ENCODE assay signal across 17 cellular contexts in the genomic region with DNA sequence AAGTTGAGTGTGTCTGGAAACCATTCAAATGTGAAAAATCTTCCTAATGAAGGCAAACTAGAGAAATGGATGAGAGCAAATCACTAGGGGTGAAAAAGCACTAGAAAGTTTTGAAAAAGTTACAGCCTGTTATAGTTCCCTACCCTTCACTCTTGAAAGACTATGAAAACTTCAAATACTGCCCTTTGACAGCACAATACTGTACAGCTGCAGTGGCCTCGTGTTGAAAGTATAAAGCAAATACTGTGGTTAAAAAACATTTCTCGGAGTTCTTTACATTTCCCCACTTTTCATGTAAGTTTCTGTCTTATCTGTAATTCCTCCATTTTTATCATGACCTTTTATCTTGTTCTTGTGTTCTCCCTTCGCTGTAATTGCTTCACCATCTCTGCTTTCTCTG.
"Had no signal": no experiment of that assay in that cellular context is flagged by ENCODE, and none has a peak within 500 bp of the region (broad histone marks: within the 10 kb centered on the region; RNA-seq: fewer than 3 reads in every experiment).

No MANE protein-coding gene starts in this region.

- H3K4me3 Mint-ChIP-seq: activated CD4-positive, alpha-beta T cell treated with anti-CD3 and anti-CD28 coated beads, Interleukin-2, amount 10 ng/mL, durations not matched to agents 24 days and 14 days; activated CD8-positive, alpha-beta T cell treated with anti-CD3 and anti-CD28 coated beads, Interleukin-2, amount 10 ng/mL, durations not matched to agents 7 days and 5 days; activated naive CD8-positive, alpha-beta T cell; type B pancreatic cell had no signal

- H3K27ac ChIP-seq: body of pancreas, ovary had no signal

- H3K36me3 ChIP-seq: ovary had no signal

- H3K36me3 Mint-ChIP-seq: type B pancreatic cell had no signal

- H3K4me1 ChIP-seq: body of pancreas had no signal

- DNase-seq: activated CD4-positive, alpha-beta T cell treated with anti-CD3 and anti-CD28 coated beads, Interleukin-2, amount 10 ng/mL, durations not matched to agents 24 days and 14 days; activated CD4-positive, CD25-positive, alpha-beta regulatory T cell; activated CD8-positive, alpha-beta memory T cell treated with anti-CD3 and anti-CD28 coated beads, Interleukin-2, amount 50 U/mL, for 4 hours; activated CD8-positive, alpha-beta T cell treated with anti-CD3 and anti-CD28 coated beads, Interleukin-2, amount 10 ng/mL, durations not matched to agents 7 days and 5 days; activated gamma-delta T cell; activated T-cell treated with anti-CD3 and anti-CD28 coated beads, Interleukin-2, amount 50 U/mL, for 48 hours; amygdala; body of pancreas; caudate nucleus; midbrain; ovary; stimulated activated CD4-positive, alpha-beta T cell treated with anti-CD3 and anti-CD28 coated beads, Interleukin-4, amount 100 ng/mL, for 24 hours; stimulated activated naive CD4-positive, alpha-beta T cell treated with Interleukin-2 at 50 U/mL for 16 hours; substantia nigra had no signal

- ATAC-seq: activated CD8-positive, alpha-beta T cell treated with anti-CD3 and anti-CD28 coated beads, Interleukin-2, amount 10 ng/mL, durations not matched to agents 7 days and 5 days; body of pancreas; left lobe of liver had no signal

- H3K27me3 ChIP-seq: body of pancreas, ovary had no signal

- H3K9me3 ChIP-seq: body of pancreas, ovary had no signal

- H3K4me3 ChIP-seq: body of pancreas, ovary had no signal

- H3K27me3 Mint-ChIP-seq: activated CD4-positive, alpha-beta T cell treated with anti-CD3 and anti-CD28 coated beads, Interleukin-2, amount 10 ng/mL, durations not matched to agents 24 days and 14 days; activated naive CD8-positive, alpha-beta T cell had no signal

- H3K27ac Mint-ChIP-seq: activated CD4-positive, alpha-beta T cell treated with anti-CD3 and anti-CD28 coated beads, Interleukin-2, amount 10 ng/mL, durations not matched to agents 24 days and 14 days; activated CD8-positive, alpha-beta T cell treated with anti-CD3 and anti-CD28 coated beads, Interleukin-2, amount 10 ng/mL, durations not matched to agents 7 days and 5 days; activated naive CD8-positive, alpha-beta T cell; type B pancreatic cell had no signal
